Comparison of ENCODE assay signal across 21 cellular contexts in the genomic region with DNA sequence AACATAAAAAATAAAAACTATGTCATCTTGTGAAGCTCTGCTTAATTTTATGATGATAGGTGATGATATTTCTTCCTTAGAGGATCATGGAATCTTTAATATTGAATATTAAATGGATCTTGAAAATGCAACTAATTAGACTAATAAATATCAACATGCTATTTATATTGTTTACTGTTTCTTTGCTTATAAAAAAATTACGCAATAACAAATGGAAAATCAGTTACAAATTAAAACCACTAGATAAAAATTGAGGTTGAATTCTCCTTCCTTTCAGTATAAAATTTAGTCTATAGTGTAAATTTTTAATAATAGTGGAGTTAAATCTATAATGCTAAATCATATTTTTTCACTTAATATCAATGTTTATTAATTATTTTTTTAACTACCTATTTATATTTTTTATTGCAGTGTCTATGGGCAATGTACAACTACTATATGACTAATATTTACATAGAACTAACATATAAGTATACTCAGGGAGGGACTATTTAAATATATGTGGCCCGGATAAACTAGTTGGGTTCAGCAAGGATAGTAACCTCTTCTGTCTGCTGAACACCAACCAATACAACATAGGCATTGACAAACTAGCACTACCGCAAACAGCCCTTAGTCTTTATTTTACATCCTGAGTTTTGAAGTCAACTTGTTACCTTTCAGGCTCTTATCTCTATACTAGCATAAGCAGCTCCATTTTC.
"Had no signal": no experiment of that assay in that cellular context is flagged by ENCODE, and none has a peak within 500 bp of the region (broad histone marks: within the 10 kb centered on the region; RNA-seq: fewer than 3 reads in every experiment).

No MANE protein-coding gene starts in this region.

- H3K9ac ChIP-seq: parathyroid adenoma had no signal

- ATAC-seq: activated CD4-positive, alpha-beta T cell treated with anti-CD3 and anti-CD28 coated beads for 36 hours; activated T-helper 17 cell treated with anti-CD3 and anti-CD28 coated beads, Interleukin-2, amount 50 U/mL, for 72 hours; effector memory CD8-positive, alpha-beta T cell; gastroesophageal sphincter; left cardiac atrium; right cardiac atrium; stimulated activated memory B cell treated with anti-CD40 and anti-IgM and Interleukin-4, amounts not matched to agents 10 μg/mL and 1 μg/mL and 100 μg/mL, for 72 hours had no signal

- H3K36me3 ChIP-seq: esophagus muscularis mucosa, gastroesophageal sphincter, stomach, suprapubic skin, tibial nerve had no signal

- H2AFZ ChIP-seq: parathyroid adenoma had no signal

- H3K4me1 ChIP-seq: esophagus muscularis mucosa, gastroesophageal sphincter, parathyroid adenoma, stomach had no signal

- H3K27me3 ChIP-seq: dorsolateral prefrontal cortex, esophagus muscularis mucosa, gastroesophageal sphincter, stomach, suprapubic skin, tibial nerve had no signal

- DNase-seq: activated B cell treated with CpG ODN at 0.5 μM for 24 hours; activated CD4-positive, alpha-beta T cell treated with anti-CD3 and anti-CD28 coated beads for 36 hours; activated CD4-positive, alpha-beta T cell treated with anti-CD3 and anti-CD28 coated beads, Interleukin-2, amount 50 U/mL, for 4 hours; activated CD8-positive, alpha-beta memory T cell treated with anti-CD3 and anti-CD28 coated beads for 24 hours; activated CD8-positive, alpha-beta memory T cell treated with anti-CD3 and anti-CD28 coated beads, Interleukin-2, amount 50 U/mL, for 4 hours; activated T-cell treated with anti-CD3 and anti-CD28 coated beads, Interleukin-2, amount 50 U/mL, for 24 hours; aorta; dorsolateral prefrontal cortex; effector memory CD8-positive, alpha-beta T cell; left cardiac atrium; nephron progenitor cell; right cardiac atrium; stomach; T1000 had no signal

- H3K27ac ChIP-seq: esophagus muscularis mucosa, gastroesophageal sphincter, parathyroid adenoma, stomach, suprapubic skin, tibial nerve had no signal

- H3K4me3 ChIP-seq: dorsolateral prefrontal cortex, esophagus muscularis mucosa, gastroesophageal sphincter, stomach, suprapubic skin, tibial nerve had no signal

- H3K9me3 ChIP-seq: esophagus muscularis mucosa, gastroesophageal sphincter, stomach, suprapubic skin, tibial nerve had no signal
